In the genomic region with DNA sequence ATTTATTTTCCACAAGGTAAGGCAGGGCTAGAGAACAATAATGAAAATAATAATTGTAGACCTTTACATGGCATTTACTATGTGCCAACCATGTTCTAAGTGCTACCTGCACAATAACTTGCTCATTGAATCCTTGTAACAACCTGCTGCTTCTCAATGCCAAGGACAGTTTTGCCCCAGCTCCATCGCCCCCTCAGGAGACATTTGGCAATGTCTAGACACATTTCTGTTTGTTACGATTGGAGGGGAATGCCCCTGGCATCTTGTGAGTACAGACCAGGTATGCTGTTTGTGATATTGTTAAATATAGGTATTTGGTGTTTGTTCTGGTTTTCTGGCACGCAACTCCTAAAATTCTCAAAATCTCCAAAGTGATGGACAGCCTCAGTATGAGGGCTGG, we compare ENCODE assay signal across 16 cellular contexts. TPM values are rescaled to one million over a fixed set of nuclear protein-coding genes. Genes with fewer than 3 reads are reported as not detected.
DNase-seq lines count a peak whose midpoint lies in the region; ATAC-seq and TF ChIP-seq lines count a peak whose summit lies in the region.
"Had no signal": no experiment of that assay in that cellular context is flagged by ENCODE, and none has a peak within 500 bp of the region (broad histone marks: within the 10 kb centered on the region; RNA-seq: fewer than 3 reads in every experiment).

No MANE protein-coding gene starts in this region.

- H3K36me3 Mint-ChIP-seq in chondrocyte (ENCODE audit: low read depth), result no peaks in the 10 kb centered on the region

- no peak overlapping the region for H2AFZ ChIP-seq in OCI-LY7 (ENCODE audit: low read length)

- POLR2A ChIA-PET in OCI-LY7 (lab: Charles Lee), result interaction anchor here (0.7 kb wide), 1 partner anchor 647 kb away, joined by 3 read pairs; no protein-coding TSS in a partner anchor

- no peaks in the 10 kb centered on the region for H3K9me2 ChIP-seq in OCI-LY7 (ENCODE audit: insufficient read depth, low read length)

- no peaks in the 10 kb centered on the region for H3K27me3 Mint-ChIP-seq in chondrocyte (ENCODE audit: low read depth)

- no peak overlapping the region for H3K27ac ChIP-seq in OCI-LY7 (ENCODE audit: low read depth, low read length, poor library complexity, severe bottlenecking)
- H3K27ac ChIP-seq: BLaER1, lower lobe of right lung, right atrium auricular region had no signal

- no peaks in the 10 kb centered on the region for H3K36me3 ChIP-seq in OCI-LY7 (ENCODE audit: insufficient read depth, low read length)
- H3K36me3 ChIP-seq: BLaER1, lower lobe of right lung, right atrium auricular region had no signal

- TF ChIP-seq CTCF in OCI-LY7 (conservative IDR thresholded peaks at IDR 0.05; ENCODE audit: low read length) (peak; percentile 45; the same call in 1 of the 2 replicates), retinal pigment epithelial cell (conservative IDR thresholded peaks at IDR 0.05; ENCODE audit: low read depth, low read length) (peak; percentile 6), chondrocyte (IDR thresholded peaks at IDR 0.05) (no peak)

- no peaks in the 10 kb centered on the region for H3K9me3 Mint-ChIP-seq in chondrocyte (ENCODE audit: low read depth)

- 0 out of 2 replicates have a peak, but pooled peaks cover 3% of the 10 kb centered on the region for H3K9me3 ChIP-seq in OCI-LY7 (ENCODE audit: low read length)
- H3K9me3 ChIP-seq: BLaER1, Caco-2, lower lobe of right lung, right atrium auricular region had no signal

- intact Hi-C loops in OCI-LY7 (cut with micrococcal nuclease; ENCODE audit: unreplicated experiment), result no loop called here

- no peaks in the 10 kb centered on the region for H3K4me1 ChIP-seq in OCI-LY7 (ENCODE audit: insufficient read depth, low read length, poor library complexity, severe bottlenecking)
- H3K4me1 ChIP-seq: BLaER1, Caco-2, lower lobe of right lung, right atrium auricular region had no signal

- H3K4me3 Mint-ChIP-seq in chondrocyte (ENCODE audit: unreplicated experiment), result no peak overlapping the region

- H3K27ac Mint-ChIP-seq in chondrocyte (ENCODE audit: unreplicated experiment), result no peak overlapping the region

- no peak for ATAC-seq in HG03135 (IDR thresholded peaks at IDR 0.05; ENCODE audit: unreplicated experiment)
- ATAC-seq in HG03159 (IDR thresholded peaks at IDR 0.05; ENCODE audit: unreplicated experiment), result no peak
- ATAC-seq: lower lobe of right lung had no signal

- no peaks in the 10 kb centered on the region for H3K4me1 Mint-ChIP-seq in chondrocyte (ENCODE audit: low read depth)

- H4K20me1 ChIP-seq in OCI-LY7 (ENCODE audit: insufficient read depth, low read length), result no peaks in the 10 kb centered on the region
- H4K20me1 ChIP-seq: BLaER1 had no signal

- peak; percentile 11 for DNase-seq in NCI-H82 (lab: John Stamatoyannopoulos, UW)
- DNase-seq in NCI-H82 treated with DMSO at 0.1 percent for 48 hours (lab: John Stamatoyannopoulos, UW; ENCODE audit: unreplicated experiment), result no peak
- no peak for DNase-seq in OCI-LY7 (ENCODE audit: low spot score)
- peak; percentile 4 for DNase-seq in dermis blood vessel endothelial cell
- DNase-seq in retinal pigment epithelial cell (ENCODE audit: low read depth), result no peak
- DNase-seq in chondrocyte (ENCODE audit: low spot score), result no peak
- DNase-seq: activated CD4-positive, alpha-beta T cell treated with anti-CD3 and anti-CD28 coated beads for 4 hours; Caco-2; EL; lower lobe of right lung; NCI-H187; NCI-H446 treated with DMSO at 0.1 percent for 48 hours had no signal

- no TSS peak for BruUV-seq in OCI-LY7 (replicated peaks; lab: Mats Ljungman, UMichigan)

- CTCF ChIA-PET in OCI-LY7 (lab: Charles Lee; ENCODE audit: unreplicated experiment), result no interaction called here

- no peak overlapping the region for H3K4me2 ChIP-seq in OCI-LY7 (ENCODE audit: low read length)
- H3K4me2 ChIP-seq: BLaER1 had no signal

- no peaks in the 10 kb centered on the region for H3K79me2 ChIP-seq in OCI-LY7 (ENCODE audit: insufficient read depth, low read depth, low read length)

- no peak overlapping the region for H3K4me3 ChIP-seq in OCI-LY7 (ENCODE audit: low read depth, low read length, poor library complexity, severe bottlenecking)
- H3K4me3 ChIP-seq in retinal pigment epithelial cell (ENCODE audit: low read length), result no peak overlapping the region
- H3K4me3 ChIP-seq: BLaER1, lower lobe of right lung, right atrium auricular region had no signal

RNA-seq across cellular contexts. Expression of a gene that starts 8.1 kb away (rescaled TPM):
- 21.2 and 36.1 TPM in 2 replicates for total RNA-seq in OCI-LY7 (2014; rRNA removed; shearing (Covaris generic))
- total RNA-seq in OCI-LY7 (2022), result 81.4 and 89.0 TPM in 2 replicates
- total RNA-seq in dermis blood vessel endothelial cell, result 32.0 and 37.3 TPM in 2 replicates
- total RNA-seq in chondrocyte, result 63.7 to 66.8 TPM (median 66.1 TPM) in 3 replicates

Comparison
In these comparisons a context has a peak if more than half of its experiments do, and no peak if none do; other contexts are left out.
1. DNase-seq: peak in NCI-H82 (single experiment) and dermis blood vessel endothelial cell (single experiment); none in NCI-H82 treated with DMSO at 0.1 percent for 48 hours (single experiment), OCI-LY7 (single experiment), retinal pigment epithelial cell (single experiment) and chondrocyte (single experiment).